ENCODE assay signal across 9 cellular contexts in genomic region chr17:35726609-35727460, GRCh38. TPM values are rescaled to one million over a fixed set of nuclear protein-coding genes. Genes with fewer than 3 reads are reported as not detected.
DNase-seq lines count a peak whose midpoint lies in the region; ATAC-seq, FAIRE-seq and TF ChIP-seq lines count a peak whose summit lies in the region.
"Had no signal": no experiment of that assay in that cellular context is flagged by ENCODE, and none has a peak within 500 bp of the region (broad histone marks: within the 10 kb centered on the region; RNA-seq: fewer than 3 reads in every experiment).

No MANE protein-coding gene starts in this region.

- H3K9ac ChIP-seq in HepG2 (ENCODE audit: insufficient read depth, low read depth, low read length): no peak overlapping the region
- H3K9ac ChIP-seq in kidney (ENCODE audit: low read length in 2 of 2): no peak overlapping the region

- H3K27ac ChIP-seq in HepG2 (ENCODE audit: extremely low read length, insufficient read depth, low read length) (no peak overlapping the region), right lobe of liver (no peak overlapping the region), adrenal gland (peak overlapping the region in 2 of 5 donors; percentile 3 to 27), kidney (ENCODE audit: low read depth in 2 of 2, low read length in 2 of 2) (no peak overlapping the region)

- H3K9me3 ChIP-seq in HepG2 (ENCODE audit: low read length) (no peaks in the 10 kb centered on the region), right lobe of liver (no peaks in the 10 kb centered on the region), adrenal gland (replicated peaks in 1 of 3) (no peaks in the 10 kb centered on the region), kidney (ENCODE audit: control insufficient read depth in 1 of 2, low read length in 2 of 2) (no peaks in the 10 kb centered on the region)

- no peak for TF ChIP-seq CTCF in HepG2 (CRISPR knock-in tag; IDR thresholded peaks at IDR 0.05)
- TF ChIP-seq CTCF in right lobe of liver (IDR thresholded peaks at IDR 0.05): no peak
- no peak for TF ChIP-seq CTCF in adrenal gland (IDR thresholded peaks at IDR 0.05)
- no peak for TF ChIP-seq CTCF in kidney (IDR thresholded peaks at IDR 0.05; ENCODE audit: borderline replicate concordance, extremely low read depth, insufficient read depth)

- H4K20me1 ChIP-seq in HepG2 (ENCODE audit: insufficient read depth, low read length): no peaks in the 10 kb centered on the region

- ATAC-seq in HepG2: peak; percentile 25; the same call in 1 of the 3 replicates
- ATAC-seq in right lobe of liver: no peak
- ATAC-seq in esophagus mucosa: no peak
- no peak for ATAC-seq in HG02623 (IDR thresholded peaks at IDR 0.05; ENCODE audit: unreplicated experiment)

- FAIRE-seq in HepG2 (lab: Jason Lieb, UNC) (no peak), kidney (lab: Jason Lieb, UNC) (no peak)

- no peaks in the 10 kb centered on the region for H3K79me2 ChIP-seq in HepG2 (ENCODE audit: insufficient read depth, low read length)

- H3K27me3 ChIP-seq in HepG2 (ENCODE audit: control insufficient read depth in 1 of 2, insufficient read depth in 2 of 2, low read length in 2 of 2) (no peaks in the 10 kb centered on the region), right lobe of liver (no peaks in the 10 kb centered on the region), adrenal gland (no peaks in the 10 kb centered on the region)

- H3K4me1 ChIP-seq in HepG2 (ENCODE audit: insufficient read depth, low read length) (peaks cover 29% of the 10 kb centered on the region), right lobe of liver (peaks cover 0 to 4% (median 0%) of the 10 kb centered on the region in 4 donors), adrenal gland (replicated peaks in 1 of 2) (peaks cover 6 to 8% of the 10 kb centered on the region in 2 donors), kidney (ENCODE audit: control insufficient read depth in 1 of 2, insufficient read depth in 1 of 2, low read depth in 1 of 2, low read length in 2 of 2) (peaks cover 12 to 13% of the 10 kb centered on the region in 2 donors)

- CTCF ChIA-PET in HepG2 (lab: Yijun Ruan, JAX; ENCODE audit: low intra/inter-chr PET ratio, low total read pairs): no interaction called here

- H3K36me3 ChIP-seq in HepG2 (replicated peaks in 1 of 2; ENCODE audit: control insufficient read depth in 1 of 2, insufficient read depth in 2 of 2, low read length in 2 of 2): peaks cover 10 to 33% of the 10 kb centered on the region in 2 experiments; a peak in 4 of 5 replicates
- peaks cover 0 to 20% (median 7%) of the 10 kb centered on the region in 4 donors for H3K36me3 ChIP-seq in right lobe of liver
- H3K36me3 ChIP-seq in adrenal gland (replicated peaks in 1 of 2): peaks cover 0 to 29% of the 10 kb centered on the region in 2 donors
- H3K36me3 ChIP-seq in kidney (ENCODE audit: control insufficient read depth in 1 of 2, insufficient read depth in 2 of 2, low read length in 2 of 2): peaks cover 19 to 23% of the 10 kb centered on the region in 2 donors

- BruUV-seq in HepG2 (replicated peaks; lab: Mats Ljungman, UMichigan): no TSS peak

- in situ Hi-C loops in HepG2 (cut with HindIII; ENCODE audit: extremely low pct_ligation_motif_present, low pct_unique_long_range_greater_than_20kb): loop anchor here (25.0 kb wide), 1 partner anchor 415 kb away; no protein-coding TSS in a partner anchor

- TF ChIP-seq POLR2A in HepG2 (IDR thresholded peaks at IDR 0.05; ENCODE audit: insufficient read depth in 1 of 2, low read depth in 2 of 2, low read length in 2 of 2): no peak
- TF ChIP-seq POLR2A in right lobe of liver (IDR thresholded peaks at IDR 0.05): no peak
- no peak for TF ChIP-seq POLR2A in adrenal gland (IDR thresholded peaks at IDR 0.05)

- peak; percentile 66 for DNase-seq in HepG2 (ENCODE audit: low spot score)
- no peak for DNase-seq in right lobe of liver
- DNase-seq in adrenal gland: peak; percentile 21 to 74 (median 58)
- peak; percentile 94 for DNase-seq in kidney
- DNase-seq in effector CD8-positive, alpha-beta T cell (lab: John Stamatoyannopoulos, UW): no peak
- no peak for DNase-seq in NCI-H446 treated with DMSO at 0.1 percent for 48 hours (lab: John Stamatoyannopoulos, UW)
- DNase-seq: DND-41 had no signal

- H3K4me3 ChIP-seq in HepG2 (replicated peaks in 1 of 3; ENCODE audit: insufficient read depth in 1 of 3, low read depth in 2 of 3, low read length in 3 of 3): no peak overlapping the region
- H3K4me3 ChIP-seq in right lobe of liver: no peak overlapping the region
- H3K4me3 ChIP-seq in adrenal gland: no peak overlapping the region
- H3K4me3 ChIP-seq in kidney (ENCODE audit: low read length in 2 of 2): no peak overlapping the region

- no peak overlapping the region for H2AFZ ChIP-seq in HepG2 (ENCODE audit: low read length)

- POLR2A ChIA-PET in HepG2 (lab: Yijun Ruan, JAX): interaction anchor here (1.1 kb wide), 1 partner anchor 13 kb away, joined by 5 read pairs; no protein-coding TSS in a partner anchor

- no peak for TF ChIP-seq RAD21 in HepG2 (CRISPR knock-in tag; IDR thresholded peaks at IDR 0.05)

- 68% methylated on average over 7 of the region's 9 CpGs for WGBS in HepG2 (ENCODE audit: low lambda C conversion rate)
- WGBS in right lobe of liver (ENCODE audit: insufficient coverage, low coverage, low lambda C conversion rate, missing lambda C conversion rate): 90% methylated on average over 4 of the region's 9 CpGs
- 71 to 93% (median 75%) methylated on average over 5 to 9 of the region's 9 CpGs for WGBS in adrenal gland, 4 donors

- intact Hi-C loops in HepG2 (cut with micrococcal nuclease; ENCODE audit: unreplicated experiment) (no loop called here), right lobe of liver (cut with DNase I) (no loop called here), adrenal gland (cut with DNase I) (no loop called here), kidney (cut with DNase I) (no loop called here)

- TF ChIP-seq EP300 in HepG2 (IDR thresholded peaks at IDR 0.05; ENCODE audit: low read depth in 2 of 2, low read length in 2 of 2) (no peak), HepG2 (CRISPR knock-in tag; IDR thresholded peaks at IDR 0.05; ENCODE audit: borderline replicate concordance) (no peak)

- no peak overlapping the region for H3K4me2 ChIP-seq in HepG2 (ENCODE audit: low read depth, low read length)

RNA-seq across cellular contexts. Expression of gene RASL10B, which starts 4.6 kb away (rescaled TPM):
- total RNA-seq in HepG2 (2016; rRNA removed; fragmentation: Illumina TruSeq; extraction: Trizol) (11.0 TPM in 2 replicates), right lobe of liver (1 to 10 TPM in 5 of 6 experiments, under 1 TPM in 1; 0.31 to 2.8 (median 2.3) TPM), adrenal gland (1 to 10 TPM; 1.1 to 8.1 (median 3.0) TPM), kidney (2.4 TPM), esophagus mucosa (0.32 TPM)
- total RNA-seq in HepG2 (2016; cell fraction: cytosol; rRNA removed; fragmentation: Illumina TruSeq; extraction: Trizol; ENCODE audit: low read depth): 6.7 and 7.7 TPM in 2 replicates
- total RNA-seq in HepG2 (2016; cell fraction: insoluble cytoplasmic fraction; rRNA removed; fragmentation: Illumina TruSeq; extraction: Trizol): 9.5 and 11.0 TPM in 2 replicates
- 22.4 and 23.7 TPM in 2 replicates for total RNA-seq in HepG2 (2016; cell fraction: membrane; rRNA removed; fragmentation: Illumina TruSeq; extraction: Trizol)
- 5.6 and 6.2 TPM in 2 replicates for total RNA-seq in HepG2 (2016; cell fraction: nucleus; rRNA removed; fragmentation: Illumina TruSeq; extraction: Trizol)
- polyA plus RNA-seq in HepG2 (2011; rRNA removed) (7.5 and 8.8 TPM in 2 replicates), adrenal gland (1 to 10 TPM; 1.4 to 1.7 (median 1.5) TPM), kidney (ENCODE audit: insufficient read depth, low read depth, low replicate concordance) (1.5 TPM)
- polyA plus RNA-seq in HepG2 (2011; cell fraction: cytosol; rRNA removed): 5.6 and 9.6 TPM in 2 replicates
- polyA plus RNA-seq in HepG2 (2011; cell fraction: nucleus; rRNA removed): 7.2 and 7.9 TPM in 2 replicates
- polyA plus RNA-seq in HepG2 (2012): 7.8 and 8.4 TPM in 2 replicates
- 10.8 and 10.9 TPM in 2 replicates for polyA plus RNA-seq in HepG2 (2016; cell fraction: cytosol; fragmentation: Illumina TruSeq; extraction: Trizol; ENCODE audit: low read depth)
- 11.0 and 13.4 TPM in 2 replicates for polyA plus RNA-seq in HepG2 (2016; cell fraction: insoluble cytoplasmic fraction; fragmentation: Illumina TruSeq; extraction: Trizol; ENCODE audit: low read depth)
- 23.2 and 26.5 TPM in 2 replicates for polyA plus RNA-seq in HepG2 (2016; cell fraction: membrane; fragmentation: Illumina TruSeq; extraction: Trizol; ENCODE audit: low read depth)
- polyA plus RNA-seq in HepG2 (2016; cell fraction: nucleus; fragmentation: Illumina TruSeq; extraction: Trizol; ENCODE audit: insufficient read depth, low read depth): 9.0 and 10.2 TPM in 2 replicates
- polyA minus RNA-seq in HepG2 (2011; rRNA and poly(A)+ RNA removed; ENCODE audit: low replicate concordance): 31.4 TPM in 1 of 2 replicates, not detected in the other
- polyA minus RNA-seq in HepG2 (2011; cell fraction: cytosol; rRNA and poly(A)+ RNA removed): 7.5 and 10.6 TPM in 2 replicates
- 5.0 and 7.1 TPM in 2 replicates for polyA minus RNA-seq in HepG2 (2011; cell fraction: nucleus; rRNA and poly(A)+ RNA removed)

RNA-seq across cellular contexts. Expression of gene GAS2L2, which starts 26.2 kb away (rescaled TPM):
- total RNA-seq in HepG2 (2016; rRNA removed; fragmentation: Illumina TruSeq; extraction: Trizol) (not detected in 2 replicates), right lobe of liver (not detected), adrenal gland (under 1 TPM in 2 of 8 donors, not detected in 6; 0.08 to 0.22 TPM), kidney (not detected), esophagus mucosa (not detected)
- total RNA-seq in HepG2 (2016; cell fraction: cytosol; rRNA removed; fragmentation: Illumina TruSeq; extraction: Trizol; ENCODE audit: low read depth): not detected in 2 replicates
- total RNA-seq in HepG2 (2016; cell fraction: insoluble cytoplasmic fraction; rRNA removed; fragmentation: Illumina TruSeq; extraction: Trizol): not detected in 2 replicates
- total RNA-seq in HepG2 (2016; cell fraction: membrane; rRNA removed; fragmentation: Illumina TruSeq; extraction: Trizol): not detected in 2 replicates
- not detected in 2 replicates for total RNA-seq in HepG2 (2016; cell fraction: nucleus; rRNA removed; fragmentation: Illumina TruSeq; extraction: Trizol)
- polyA plus RNA-seq in HepG2 (2011; rRNA removed) (not detected in 2 replicates), adrenal gland (under 1 TPM in 2 of 3 donors, not detected in 1; 0.08 to 0.10 TPM), kidney (ENCODE audit: insufficient read depth, low read depth, low replicate concordance) (not detected)
- not detected in 2 replicates for polyA plus RNA-seq in HepG2 (2011; cell fraction: cytosol; rRNA removed)
- not detected in 2 replicates for polyA plus RNA-seq in HepG2 (2011; cell fraction: nucleus; rRNA removed)
- not detected in 2 replicates for polyA plus RNA-seq in HepG2 (2012)
- not detected in 2 replicates for polyA plus RNA-seq in HepG2 (2016; cell fraction: cytosol; fragmentation: Illumina TruSeq; extraction: Trizol; ENCODE audit: low read depth)
- polyA plus RNA-seq in HepG2 (2016; cell fraction: insoluble cytoplasmic fraction; fragmentation: Illumina TruSeq; extraction: Trizol; ENCODE audit: low read depth): not detected in 2 replicates
- polyA plus RNA-seq in HepG2 (2016; cell fraction: membrane; fragmentation: Illumina TruSeq; extraction: Trizol; ENCODE audit: low read depth): not detected in 2 replicates
- not detected in 2 replicates for polyA plus RNA-seq in HepG2 (2016; cell fraction: nucleus; fragmentation: Illumina TruSeq; extraction: Trizol; ENCODE audit: insufficient read depth, low read depth)
- polyA minus RNA-seq in HepG2 (2011; rRNA and poly(A)+ RNA removed; ENCODE audit: low replicate concordance): 0.06 and 0.09 TPM in 2 replicates
- not detected in 2 replicates for polyA minus RNA-seq in HepG2 (2011; cell fraction: cytosol; rRNA and poly(A)+ RNA removed)
- not detected in 2 replicates for polyA minus RNA-seq in HepG2 (2011; cell fraction: nucleus; rRNA and poly(A)+ RNA removed)

RNA-seq across cellular contexts. Expression of gene C17orf50, which starts 33.9 kb away (rescaled TPM):
- not detected in 2 replicates for total RNA-seq in HepG2 (2016; rRNA removed; fragmentation: Illumina TruSeq; extraction: Trizol)
- not detected in 2 replicates for total RNA-seq in HepG2 (2016; cell fraction: cytosol; rRNA removed; fragmentation: Illumina TruSeq; extraction: Trizol; ENCODE audit: low read depth)
- total RNA-seq in HepG2 (2016; cell fraction: insoluble cytoplasmic fraction; rRNA removed; fragmentation: Illumina TruSeq; extraction: Trizol): not detected in 2 replicates
- total RNA-seq in HepG2 (2016; cell fraction: membrane; rRNA removed; fragmentation: Illumina TruSeq; extraction: Trizol): not detected in 2 replicates
- total RNA-seq in HepG2 (2016; cell fraction: nucleus; rRNA removed; fragmentation: Illumina TruSeq; extraction: Trizol): not detected in 2 replicates
- not detected in 2 replicates for polyA plus RNA-seq in HepG2 (2011; rRNA removed)
- not detected in 2 replicates for polyA plus RNA-seq in HepG2 (2011; cell fraction: cytosol; rRNA removed)
- not detected in 2 replicates for polyA plus RNA-seq in HepG2 (2011; cell fraction: nucleus; rRNA removed)
- polyA plus RNA-seq in HepG2 (2012): not detected in 2 replicates
- not detected in 2 replicates for polyA plus RNA-seq in HepG2 (2016; cell fraction: cytosol; fragmentation: Illumina TruSeq; extraction: Trizol; ENCODE audit: low read depth)
- not detected in 2 replicates for polyA plus RNA-seq in HepG2 (2016; cell fraction: insoluble cytoplasmic fraction; fragmentation: Illumina TruSeq; extraction: Trizol; ENCODE audit: low read depth)
- not detected in 2 replicates for polyA plus RNA-seq in HepG2 (2016; cell fraction: membrane; fragmentation: Illumina TruSeq; extraction: Trizol; ENCODE audit: low read depth)
- polyA plus RNA-seq in HepG2 (2016; cell fraction: nucleus; fragmentation: Illumina TruSeq; extraction: Trizol; ENCODE audit: insufficient read depth, low read depth): not detected in 2 replicates
- not detected in 2 replicates for polyA minus RNA-seq in HepG2 (2011; rRNA and poly(A)+ RNA removed; ENCODE audit: low replicate concordance)
- polyA minus RNA-seq in HepG2 (2011; cell fraction: cytosol; rRNA and poly(A)+ RNA removed): not detected in 2 replicates
- not detected in 2 replicates for polyA minus RNA-seq in HepG2 (2011; cell fraction: nucleus; rRNA and poly(A)+ RNA removed)
- total RNA-seq in right lobe of liver: not detected
- under 1 TPM in 1 of 8 donors, not detected in 7; 0.83 TPM for total RNA-seq in adrenal gland
- under 1 TPM in 2 of 3 donors, not detected in 1; 0.07 to 0.24 TPM for polyA plus RNA-seq in adrenal gland
- not detected for total RNA-seq in kidney
- 0.41 TPM for polyA plus RNA-seq in kidney (ENCODE audit: insufficient read depth, low read depth, low replicate concordance)
- not detected for total RNA-seq in esophagus mucosa

Comparison
In these comparisons a context has a peak if more than half of its experiments do, and no peak if none do; other contexts are left out.
1. DNase-seq: peak in HepG2 (single experiment), adrenal gland (7 of 7) and kidney (single experiment); none in right lobe of liver (0 of 3), effector CD8-positive, alpha-beta T cell (single experiment) and NCI-H446 treated with DMSO at 0.1 percent for 48 hours (single experiment).